In genomic region chr5:59588922-59589321, GRCh38 we compare ENCODE assay signal across 19 cellular contexts.
DNase-seq lines count a peak whose midpoint lies in the region; ATAC-seq, FAIRE-seq and TF ChIP-seq lines count a peak whose summit lies in the region.
"Had no signal": no experiment of that assay in that cellular context is flagged by ENCODE, and none has a peak within 500 bp of the region (broad histone marks: within the 10 kb centered on the region; RNA-seq: fewer than 3 reads in every experiment).

No MANE protein-coding gene starts in this region.

- no peaks in the 10 kb centered on the region for H3K4me1 ChIP-seq in parathyroid adenoma

- ATAC-seq in esophagus mucosa = peak; percentile 76
- ATAC-seq: activated T-helper 17 cell treated with anti-CD3 and anti-CD28 coated beads, Interleukin-2, amount 50 U/mL, for 72 hours had no signal

- H3K4me2 ChIP-seq in parathyroid adenoma (ENCODE audit: low read length) = no peak overlapping the region

- TF ChIP-seq CTCF in parathyroid adenoma (IDR thresholded peaks at IDR 0.05) = no peak

- H3K9ac ChIP-seq in parathyroid adenoma = no peak overlapping the region

- H3K27me3 ChIP-seq in parathyroid adenoma (ENCODE audit: control insufficient read depth, insufficient read depth, low read length) = no peaks in the 10 kb centered on the region
- H3K27me3 ChIP-seq: ascending aorta, upper lobe of left lung had no signal

- H3K9me3 ChIP-seq in parathyroid adenoma (ENCODE audit: control insufficient read depth, low read length) = no peaks in the 10 kb centered on the region
- H3K9me3 ChIP-seq: ascending aorta, upper lobe of left lung had no signal

- peak; percentile 44 for DNase-seq in EL
- peak; percentile 57 for DNase-seq in RCC 7860 (ENCODE audit: low spot score)
- DNase-seq in NCI-H1694 treated with DMSO at 0.1 percent for 48 hours (lab: John Stamatoyannopoulos, UW) = no peak
- no peak for DNase-seq in AML-193 (lab: John Stamatoyannopoulos, UW)
- no peak for DNase-seq in NCI-H1694 (lab: John Stamatoyannopoulos, UW)
- DNase-seq: activated CD4-positive, alpha-beta T cell treated with anti-CD3 and anti-CD28 coated beads, Interleukin-2, amount 50 U/mL, for 1 hour; effector CD8-positive, alpha-beta T cell; immature natural killer cell; IMR-90; NCI-H1436; NCI-H510A; retina; RPMI8226; upper lobe of left lung had no signal

- peak; percentile 85 for FAIRE-seq in RCC 7860 (lab: Jason Lieb, UNC)
- FAIRE-seq: G401.6 had no signal

- H3K79me2 ChIP-seq in parathyroid adenoma = no peaks in the 10 kb centered on the region

- no peak overlapping the region for H3K4me3 ChIP-seq in parathyroid adenoma (ENCODE audit: low read depth, low read length)

- no peak overlapping the region for H3K27ac ChIP-seq in parathyroid adenoma
- H3K27ac ChIP-seq: ascending aorta, upper lobe of left lung had no signal

- no peaks in the 10 kb centered on the region for H3K36me3 ChIP-seq in parathyroid adenoma (ENCODE audit: control insufficient read depth, insufficient read depth, low read length)
- H3K36me3 ChIP-seq: ascending aorta, upper lobe of left lung had no signal

- peak overlapping the region; percentile 15 for H2AFZ ChIP-seq in parathyroid adenoma

Comparison
In these comparisons a context has a peak if more than half of its experiments do, and no peak if none do; other contexts are left out.
1. DNase-seq: peak in EL (single experiment) and RCC 7860 (single experiment); none in NCI-H1694 treated with DMSO at 0.1 percent for 48 hours (single experiment), AML-193 (0 of 2) and NCI-H1694 (single experiment).